21 cellular contexts compared by ENCODE assay signal in genomic region chr12:93594766-93595165, GRCh38. TPM values are rescaled to one million over a fixed set of nuclear protein-coding genes. Genes with fewer than 3 reads are reported as not detected.
DNase-seq lines count a peak whose midpoint lies in the region; ATAC-seq, FAIRE-seq and TF ChIP-seq lines count a peak whose summit lies in the region.
"Had no signal": no experiment of that assay in that cellular context is flagged by ENCODE, and none has a peak within 500 bp of the region (broad histone marks: within the 10 kb centered on the region; RNA-seq: fewer than 3 reads in every experiment).

No MANE protein-coding gene starts in this region.

- no peaks in the 10 kb centered on the region for H3K9me3 Mint-ChIP-seq in astrocyte (ENCODE audit: unreplicated experiment)
- H3K9me3 Mint-ChIP-seq: mesothelial cell of epicardium; stimulated activated memory B cell treated with anti-CD40 and anti-IgM and Interleukin-4, amounts not matched to agents 10 μg/mL and 1 μg/mL and 100 μg/mL, for 72 hours had no signal

- H3K27me3 ChIP-seq in right cardiac atrium (ENCODE audit: control insufficient read depth, insufficient read depth) = no peaks in the 10 kb centered on the region
- no peaks in the 10 kb centered on the region for H3K27me3 ChIP-seq in astrocyte (ENCODE audit: insufficient read depth, low read length)
- H3K27me3 ChIP-seq in ovary = no peaks in the 10 kb centered on the region
- no peaks in the 10 kb centered on the region for H3K27me3 ChIP-seq in vagina
- H3K27me3 ChIP-seq: colonic mucosa had no signal

- WGBS in right cardiac atrium = 44% methylated on average over 6 of the region's 6 CpGs
- 42 to 71% (median 60%) methylated on average over 6 of the region's 6 CpGs for WGBS in ovary, 3 donors

- DNase-seq in right cardiac atrium (no peak), Right ventricle myocardium superior (no peak), astrocyte (ENCODE audit: low read depth) (no peak), ovary (no peak), vagina (ENCODE audit: extremely low spot score in 2 of 2) (no peak), T-helper 1 cell (no peak), NOMO-1 treated with dmso at 0.1 percent for 144 hours (lab: John Stamatoyannopoulos, UW; ENCODE audit: unreplicated experiment) (no peak)
- DNase-seq: activated CD8-positive, alpha-beta memory T cell treated with anti-CD3 and anti-CD28 coated beads, Interleukin-2, amount 10 ng/mL, durations not matched to agents 7 days and 5 days; activated effector memory CD4-positive, alpha-beta T cell treated with anti-CD3 and anti-CD28 coated beads, Interleukin-2, amount 50 U/mL, for 16 hours; colonic mucosa; NCI-H1092; NCI-H774; T-helper 2 cell had no signal

- no peaks in the 10 kb centered on the region for H3K27me3 Mint-ChIP-seq in astrocyte (ENCODE audit: low read depth, unreplicated experiment)

- H3K4me3 Mint-ChIP-seq in astrocyte (ENCODE audit: unreplicated experiment) = no peak overlapping the region
- H3K4me3 Mint-ChIP-seq: activated CD8-positive, alpha-beta memory T cell treated with anti-CD3 and anti-CD28 coated beads, Interleukin-2, amount 10 ng/mL, durations not matched to agents 7 days and 5 days; stimulated activated memory B cell treated with anti-CD40 and anti-IgM and Interleukin-4, amounts not matched to agents 10 μg/mL and 1 μg/mL and 100 μg/mL, for 72 hours had no signal

- no peak overlapping the region for H3K9ac ChIP-seq in astrocyte (ENCODE audit: low read length)

- peak; percentile 58 for FAIRE-seq in astrocyte (lab: Jason Lieb, UNC)

- TF ChIP-seq EP300 in ovary (IDR thresholded peaks at IDR 0.05) = no peak

- no peak for TF ChIP-seq CTCF in astrocyte (IDR thresholded peaks at IDR 0.05; ENCODE audit: insufficient read depth, low read depth, low read length)
- no peak for TF ChIP-seq CTCF in ovary (IDR thresholded peaks at IDR 0.05)
- TF ChIP-seq CTCF in vagina (IDR thresholded peaks at IDR 0.05) = no peak

- H3K36me3 Mint-ChIP-seq in astrocyte (ENCODE audit: low read depth, unreplicated experiment) = no peaks in the 10 kb centered on the region
- H3K36me3 Mint-ChIP-seq: activated CD8-positive, alpha-beta memory T cell treated with anti-CD3 and anti-CD28 coated beads, Interleukin-2, amount 10 ng/mL, durations not matched to agents 7 days and 5 days; mesothelial cell of epicardium; stimulated activated memory B cell treated with anti-CD40 and anti-IgM and Interleukin-4, amounts not matched to agents 10 μg/mL and 1 μg/mL and 100 μg/mL, for 72 hours had no signal

- ATAC-seq in right cardiac atrium = no peak
- no peak for ATAC-seq in Right ventricle myocardium superior (ENCODE audit: poor library complexity)
- ATAC-seq in GM19452 (IDR thresholded peaks at IDR 0.05; ENCODE audit: unreplicated experiment) = no peak
- ATAC-seq: activated CD4-positive, CD25-positive, alpha-beta regulatory T cell treated with anti-CD3 and anti-CD28 coated beads, Interleukin-2, amount 50 U/mL, for 24 hours; activated CD8-positive, alpha-beta memory T cell treated with anti-CD3 and anti-CD28 coated beads, Interleukin-2, amount 10 ng/mL, durations not matched to agents 7 days and 5 days; GM12878; stimulated activated memory B cell treated with anti-CD40 and anti-IgM and Interleukin-4, amounts not matched to agents 10 μg/mL and 1 μg/mL and 100 μg/mL, for 72 hours had no signal

- H3K27ac ChIP-seq in right cardiac atrium (ENCODE audit: low read length) (no peak overlapping the region), astrocyte (ENCODE audit: low read depth, low read length) (no peak overlapping the region), ovary (peak overlapping the region; percentile 15 to 35), vagina (peak overlapping the region; percentile 89)
- H3K27ac ChIP-seq: colonic mucosa, epithelial cell of prostate, neutrophil had no signal

- peaks cover 2% of the 10 kb centered on the region for H3K4me1 ChIP-seq in right cardiac atrium (ENCODE audit: control insufficient read depth, insufficient read depth, low read length)
- no peaks in the 10 kb centered on the region for H3K4me1 ChIP-seq in astrocyte (ENCODE audit: insufficient read depth, low read length)
- H3K4me1 ChIP-seq in ovary (ENCODE audit: insufficient read depth) = no peaks in the 10 kb centered on the region
- H3K4me1 ChIP-seq in vagina = peaks cover 34% of the 10 kb centered on the region
- H3K4me1 ChIP-seq: colonic mucosa had no signal

- H3K36me3 ChIP-seq in astrocyte (ENCODE audit: insufficient read depth, low read length) = no peaks in the 10 kb centered on the region
- no peaks in the 10 kb centered on the region for H3K36me3 ChIP-seq in ovary
- no peaks in the 10 kb centered on the region for H3K36me3 ChIP-seq in vagina
- H3K36me3 ChIP-seq: colonic mucosa, neutrophil had no signal

- no peak overlapping the region for H3K4me2 ChIP-seq in astrocyte (ENCODE audit: low read length)

- H3K9me3 ChIP-seq in right cardiac atrium (ENCODE audit: control insufficient read depth, low read length) = no peaks in the 10 kb centered on the region
- no peaks in the 10 kb centered on the region for H3K9me3 ChIP-seq in astrocyte (ENCODE audit: insufficient read depth, low read depth, low read length)
- no peaks in the 10 kb centered on the region for H3K9me3 ChIP-seq in ovary
- no peaks in the 10 kb centered on the region for H3K9me3 ChIP-seq in vagina
- H3K9me3 ChIP-seq: colonic mucosa, neutrophil had no signal

- no peak overlapping the region for H3K27ac Mint-ChIP-seq in astrocyte (ENCODE audit: unreplicated experiment)
- H3K27ac Mint-ChIP-seq: activated CD8-positive, alpha-beta memory T cell treated with anti-CD3 and anti-CD28 coated beads, Interleukin-2, amount 10 ng/mL, durations not matched to agents 7 days and 5 days; stimulated activated memory B cell treated with anti-CD40 and anti-IgM and Interleukin-4, amounts not matched to agents 10 μg/mL and 1 μg/mL and 100 μg/mL, for 72 hours had no signal

- H2AFZ ChIP-seq in astrocyte (ENCODE audit: low read depth, low read length) = no peak overlapping the region

- H3K4me1 Mint-ChIP-seq in astrocyte (ENCODE audit: low read depth, unreplicated experiment) = peaks cover 2% of the 10 kb centered on the region

- H4K20me1 ChIP-seq in astrocyte (ENCODE audit: insufficient read depth, low read length) = no peaks in the 10 kb centered on the region

- intact Hi-C loops in right cardiac atrium (cut with DNase I) (loop anchor here in 2 of 4 donors (5.0 to 10.0 kb wide), 2 partner anchors 70 to 143 kb away; no protein-coding TSS in a partner anchor), Right ventricle myocardium superior (cut with DNase I) (no loop called here), ovary (cut with DNase I) (no loop called here), vagina (cut with DNase I) (loop anchor here (5.0 kb wide), 1 partner anchor 148 kb away; no protein-coding TSS in a partner anchor)

- peak overlapping the region; percentile 54 for H3K4me3 ChIP-seq in right cardiac atrium (ENCODE audit: low read length)
- no peak overlapping the region for H3K4me3 ChIP-seq in astrocyte (ENCODE audit: insufficient read depth, low read depth, low read length)
- H3K4me3 ChIP-seq in ovary = peak overlapping the region; percentile 1
- peak overlapping the region; percentile 22 to 32 for H3K4me3 ChIP-seq in vagina
- H3K4me3 ChIP-seq: colonic mucosa, GM12878 had no signal

- no peaks in the 10 kb centered on the region for H3K79me2 ChIP-seq in astrocyte (ENCODE audit: insufficient read depth, low read length)

- TF ChIP-seq POLR2A in ovary (IDR thresholded peaks at IDR 0.05) (no peak), vagina (IDR thresholded peaks at IDR 0.05) (no peak)

RNA-seq across cellular contexts. Expression of gene SOCS2, which starts 22.3 kb away (rescaled TPM):
- 10 to 100 TPM; 11.3 to 19.1 (median 14.6) TPM for total RNA-seq in right cardiac atrium
- 16.9 TPM for polyA plus RNA-seq in right cardiac atrium
- 6.0 TPM for total RNA-seq in Right ventricle myocardium superior
- total RNA-seq in astrocyte = 2.6 and 6.4 TPM in 2 replicates
- 10 to 100 TPM; 10.0 to 67.9 (median 20.4) TPM for total RNA-seq in ovary
- 10 to 100 TPM; 21.5 to 41.5 TPM for polyA plus RNA-seq in ovary
- total RNA-seq in vagina = 79.3 TPM
- total RNA-seq: G401 had no signal

Comparison
In these comparisons a context has a peak if more than half of its experiments do, and no peak if none do; other contexts are left out.
1. H3K27ac ChIP-seq: peak in ovary (2 of 2) and vagina (single experiment); none in right cardiac atrium (single experiment) and astrocyte (single experiment).